Comparison of ENCODE assay signal across 1 cellular context in genomic region chr20:34871320-34871926, GRCh38.
A peak's percentile ranks its signal among the peaks of the same experiment; 100 is the strongest.
TF ChIP-seq lines count a peak whose summit lies in the region.

No MANE protein-coding gene starts in this region.

TF ChIP-seq in H1, 55 proteins besides CTCF, POLR2A, EP300 and RAD21:
- no peak for TF ChIP-seq SUZ12 (IDR thresholded peaks at IDR 0.05; ENCODE audit: low read length)
- TF ChIP-seq TCF12 (IDR thresholded peaks at IDR 0.05; ENCODE audit: low read depth, low read length) = no peak
- TF ChIP-seq MAX (IDR thresholded peaks at IDR 0.05) = 0 out of 2 replicates have a peak, but pooled peaks have one; percentile 35
- TF ChIP-seq CREB1 (IDR thresholded peaks at IDR 0.05) = no peak
